In the genomic region with DNA sequence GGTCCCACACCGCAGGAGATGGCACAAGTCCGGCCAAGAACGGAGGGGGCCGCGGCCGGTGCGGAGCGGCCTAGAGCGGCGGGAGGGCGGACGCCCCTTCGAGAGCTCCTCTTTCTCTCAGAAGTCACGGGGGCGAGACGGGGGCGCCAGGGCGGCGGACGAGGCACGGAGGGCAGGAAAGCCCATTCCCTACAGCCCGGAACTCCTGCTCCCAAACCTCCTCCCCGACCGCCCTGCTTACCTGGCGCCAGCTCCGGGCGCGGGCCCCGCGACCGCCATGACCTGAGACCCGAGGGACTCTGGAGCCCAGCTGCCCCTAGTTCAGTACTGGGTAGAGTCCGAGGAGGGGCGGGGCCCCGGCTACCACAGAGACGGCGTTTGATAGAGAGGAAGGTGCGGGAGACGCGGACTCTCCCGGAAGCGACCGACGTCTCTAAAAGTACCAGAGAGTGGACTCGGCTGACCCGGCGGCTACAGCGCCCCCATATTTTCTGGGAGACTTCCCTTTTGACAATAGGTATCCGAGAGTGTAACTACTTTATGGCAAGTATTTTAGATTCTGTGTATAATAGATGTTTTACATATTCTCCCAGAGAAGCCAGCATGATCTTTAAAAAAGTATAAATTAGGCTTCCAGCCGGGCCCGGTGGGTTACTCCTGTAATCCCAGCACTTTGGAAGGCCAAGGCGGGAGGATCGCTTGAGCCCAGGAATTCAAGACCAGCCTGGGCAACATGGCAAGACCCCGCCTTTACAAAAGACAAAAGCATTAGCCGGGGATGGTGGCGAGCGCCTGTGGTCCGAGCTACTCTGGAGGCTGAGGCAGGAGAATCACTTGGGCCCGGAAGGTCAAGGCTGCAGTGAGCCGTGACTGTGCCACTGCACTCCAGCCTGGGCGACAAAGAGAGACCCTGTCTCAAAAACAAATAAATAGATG, we compare ENCODE assay signal across 8 cellular contexts. TPM values are rescaled to one million over a fixed set of nuclear protein-coding genes. Genes with fewer than 3 reads are reported as not detected.
A peak's percentile ranks its signal among the peaks of the same experiment; 100 is the strongest.
DNase-seq lines count a peak whose midpoint lies in the region; ATAC-seq and TF ChIP-seq lines count a peak whose summit lies in the region.

A gene (minus strand): TSS at position 301 of the 936 bp plus-strand sequence. CDS start 22 bp downstream, at position 279.

- H3K27me3 Mint-ChIP-seq in HFFc6 (ENCODE audit: insufficient read depth): peaks cover 4% of the 10 kb centered on the region; the same call in 1 of the 2 replicates

- intact Hi-C loops in testis (cut with DNase I; ENCODE audit: low total_unique reads): no loop called here

- H3F3A ChIP-seq in SK-N-SH (replicated peaks; ENCODE audit: insufficient read depth): peaks cover 6% of the 10 kb centered on the region

- peak within 1 kb of the TSS; percentile 75 for H3K27ac Mint-ChIP-seq in HFFc6

- H3K4me3 ChIP-seq in SK-N-SH (ENCODE audit: low read depth in 2 of 2, low read length in 1 of 2) (peak within 1 kb of the TSS; percentile 69 to 99), testis (peak within 1 kb of the TSS; percentile 83 to 86)

- H3K4me1 ChIP-seq in SK-N-SH (ENCODE audit: control insufficient read depth in 1 of 2, insufficient read depth in 2 of 2, low read depth in 1 of 2, low read length in 1 of 2) (no peaks in the 10 kb centered on the region; a peak in 1 of 4 replicates), testis (no peaks in the 10 kb centered on the region)

- TF ChIP-seq CTCF in GM10248 (IDR thresholded peaks at IDR 0.05; ENCODE audit: control extremely low read depth, extremely low read depth, low read depth, missing control alignments) (peak; percentile 57), HFFc6 (IDR thresholded peaks at IDR 0.05) (peak; percentile 74), SK-N-SH (IDR thresholded peaks at IDR 0.05) (peak; percentile 81), omental fat pad (IDR thresholded peaks at IDR 0.05) (no peak), testis (IDR thresholded peaks at IDR 0.05) (peak; percentile 6 to 52 (median 41))

- no peaks in the 10 kb centered on the region for H3K27me3 ChIP-seq in SK-N-SH (ENCODE audit: insufficient read depth)
- H3K27me3 ChIP-seq in testis: no peaks in the 10 kb centered on the region

- DNase-seq in GM10248 (ENCODE audit: extremely low spot score) (peak; percentile 93), HFFc6 (peak; percentile 91), NAMALWA (ENCODE audit: low spot score) (peak; percentile 89), SK-N-SH (peak; percentile 94), globus pallidus (ENCODE audit: low spot score) (peak; percentile 95), omental fat pad (ENCODE audit: low spot score) (peak; percentile 89), testis (peak; percentile 99)
- DNase-seq in activated naive CD4-positive, alpha-beta T cell treated with anti-CD3 and anti-CD28 coated beads, Interleukin-2, amount 50 U/mL, for 16 hours: peak; percentile 85

- H3K36me3 Mint-ChIP-seq in HFFc6 (ENCODE audit: low read depth): peaks cover 5% of the 10 kb centered on the region

- no peaks in the 10 kb centered on the region for H3K9me2 ChIP-seq in SK-N-SH

- peaks cover 23% of the 10 kb centered on the region for H3K4me1 Mint-ChIP-seq in HFFc6 (ENCODE audit: low read depth)

- CTCF ChIA-PET in GM10248 (lab: Yijun Ruan, JAX): interaction anchor here (0.6 to 4.1 kb wide), 10 partner anchors 10 to 549 kb away, joined by 3 to 26 read pairs (median 4); no protein-coding TSS in a partner anchor
- CTCF ChIA-PET in SK-N-SH (lab: Yijun Ruan, JAX): interaction anchor here (0.6 to 2.6 kb wide), 17 partner anchors 8 to 183 kb away, joined by 3 to 17 read pairs (median 4); no protein-coding TSS in a partner anchor

- H3K4me3 Mint-ChIP-seq in HFFc6: peak within 1 kb of the TSS; percentile 98

- H3K36me3 ChIP-seq in SK-N-SH (replicated peaks in 1 of 2; ENCODE audit: control insufficient read depth in 1 of 2, insufficient read depth in 2 of 2, low read length in 1 of 2) (peaks cover 10% of the 10 kb centered on the region in 2 experiments), testis (ENCODE audit: low read depth, missing control alignments) (no peaks in the 10 kb centered on the region)

- H3K4me2 ChIP-seq in SK-N-SH: peak within 1 kb of the TSS; percentile 94

- POLR2A ChIA-PET in GM10248 (lab: Yijun Ruan, JAX) (no interaction called here), SK-N-SH (lab: Yijun Ruan, JAX) (interaction anchor here (0.8 to 1.7 kb wide), 4 partner anchors 11 to 45 kb away, joined by 3 read pairs; no protein-coding TSS in a partner anchor)

- peaks cover 39% of the 10 kb centered on the region for H3K79me2 ChIP-seq in SK-N-SH (ENCODE audit: insufficient read depth)

- H2AFZ ChIP-seq in SK-N-SH (ENCODE audit: low read depth): peak within 1 kb of the TSS; percentile 99

- TF ChIP-seq EP300 in SK-N-SH (IDR thresholded peaks at IDR 0.05; ENCODE audit: borderline replicate concordance in 1 of 2, low read depth in 1 of 2, low read length in 1 of 2): 0 out of 4 replicates have a peak, but pooled peaks of 1 of the 2 experiments have one; percentile 9

- peak within 1 kb of the TSS; percentile 72 to 77 for H3K27ac ChIP-seq in SK-N-SH (ENCODE audit: low read depth in 2 of 2, low read length in 1 of 2)
- peak within 1 kb of the TSS; percentile 83 to 90 for H3K27ac ChIP-seq in testis

- no peaks in the 10 kb centered on the region for H3K9me3 Mint-ChIP-seq in HFFc6

- no peak for TF ChIP-seq RAD21 in SK-N-SH (IDR thresholded peaks at IDR 0.05; ENCODE audit: low read length)

- ATAC-seq in omental fat pad (ENCODE audit: low FRiP score): peak; percentile 97

- peak within 1 kb of the TSS; percentile 87 for H3K9ac ChIP-seq in SK-N-SH

- no peaks in the 10 kb centered on the region for H3K9me3 ChIP-seq in SK-N-SH
- H3K9me3 ChIP-seq in testis: no peaks in the 10 kb centered on the region

- 15% methylated on average over 43 of the region's 61 CpGs for WGBS in SK-N-SH (ENCODE audit: low lambda C conversion rate)
- WGBS in testis, 2 donors: 8 to 10% methylated on average over 35 to 54 of the region's 61 CpGs

- TF ChIP-seq POLR2A in testis (IDR thresholded peaks at IDR 0.05): no peak

- H4K20me1 ChIP-seq in SK-N-SH (ENCODE audit: insufficient read depth): no peaks in the 10 kb centered on the region

TF ChIP-seq in SK-N-SH, 30 proteins besides CTCF, POLR2A, EP300 and RAD21 (continues in another document):
- TF ChIP-seq JUND (IDR thresholded peaks at IDR 0.05): no peak
- TF ChIP-seq TEAD4 (IDR thresholded peaks at IDR 0.05; ENCODE audit: borderline replicate concordance, insufficient read depth): no peak
- no peak for TF ChIP-seq CHD2 (IDR thresholded peaks at IDR 0.05; ENCODE audit: low read length, partially characterized antibody)
- peak; percentile 69 for TF ChIP-seq YY1 (IDR thresholded peaks at IDR 0.05; ENCODE audit: low read depth)
- TF ChIP-seq TAF1 (IDR thresholded peaks at IDR 0.05; ENCODE audit: borderline replicate concordance, low read depth, low read length): peak; percentile 91
- TF ChIP-seq, protein P1, sequence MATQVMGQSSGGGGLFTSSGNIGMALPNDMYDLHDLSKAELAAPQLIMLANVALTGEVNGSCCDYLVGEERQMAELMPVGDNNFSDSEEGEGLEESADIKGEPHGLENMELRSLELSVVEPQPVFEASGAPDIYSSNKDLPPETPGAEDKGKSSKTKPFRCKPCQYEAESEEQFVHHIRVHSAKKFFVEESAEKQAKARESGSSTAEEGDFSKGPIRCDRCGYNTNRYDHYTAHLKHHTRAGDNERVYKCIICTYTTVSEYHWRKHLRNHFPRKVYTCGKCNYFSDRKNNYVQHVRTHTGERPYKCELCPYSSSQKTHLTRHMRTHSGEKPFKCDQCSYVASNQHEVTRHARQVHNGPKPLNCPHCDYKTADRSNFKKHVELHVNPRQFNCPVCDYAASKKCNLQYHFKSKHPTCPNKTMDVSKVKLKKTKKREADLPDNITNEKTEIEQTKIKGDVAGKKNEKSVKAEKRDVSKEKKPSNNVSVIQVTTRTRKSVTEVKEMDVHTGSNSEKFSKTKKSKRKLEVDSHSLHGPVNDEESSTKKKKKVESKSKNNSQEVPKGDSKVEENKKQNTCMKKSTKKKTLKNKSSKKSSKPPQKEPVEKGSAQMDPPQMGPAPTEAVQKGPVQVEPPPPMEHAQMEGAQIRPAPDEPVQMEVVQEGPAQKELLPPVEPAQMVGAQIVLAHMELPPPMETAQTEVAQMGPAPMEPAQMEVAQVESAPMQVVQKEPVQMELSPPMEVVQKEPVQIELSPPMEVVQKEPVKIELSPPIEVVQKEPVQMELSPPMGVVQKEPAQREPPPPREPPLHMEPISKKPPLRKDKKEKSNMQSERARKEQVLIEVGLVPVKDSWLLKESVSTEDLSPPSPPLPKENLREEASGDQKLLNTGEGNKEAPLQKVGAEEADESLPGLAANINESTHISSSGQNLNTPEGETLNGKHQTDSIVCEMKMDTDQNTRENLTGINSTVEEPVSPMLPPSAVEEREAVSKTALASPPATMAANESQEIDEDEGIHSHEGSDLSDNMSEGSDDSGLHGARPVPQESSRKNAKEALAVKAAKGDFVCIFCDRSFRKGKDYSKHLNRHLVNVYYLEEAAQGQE (IDR thresholded peaks at IDR 0.05; ENCODE audit: low read depth, low read length): no peak
- TF ChIP-seq EZH2phosphoT487 (IDR thresholded peaks at IDR 0.05; ENCODE audit: borderline replicate concordance, low read depth): no peak
- TF ChIP-seq, protein P2, sequence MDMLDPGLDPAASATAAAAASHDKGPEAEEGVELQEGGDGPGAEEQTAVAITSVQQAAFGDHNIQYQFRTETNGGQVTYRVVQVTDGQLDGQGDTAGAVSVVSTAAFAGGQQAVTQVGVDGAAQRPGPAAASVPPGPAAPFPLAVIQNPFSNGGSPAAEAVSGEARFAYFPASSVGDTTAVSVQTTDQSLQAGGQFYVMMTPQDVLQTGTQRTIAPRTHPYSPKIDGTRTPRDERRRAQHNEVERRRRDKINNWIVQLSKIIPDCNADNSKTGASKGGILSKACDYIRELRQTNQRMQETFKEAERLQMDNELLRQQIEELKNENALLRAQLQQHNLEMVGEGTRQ (IDR thresholded peaks at IDR 0.05; ENCODE audit: borderline replicate concordance, low read depth, low read length): no peak
- TF ChIP-seq SMC3 (IDR thresholded peaks at IDR 0.05; ENCODE audit: low read depth, low read length): no peak
- TF ChIP-seq RXRA (IDR thresholded peaks at IDR 0.05; ENCODE audit: borderline replicate concordance, low read depth): no peak

RNA-seq across cellular contexts. Expression of the gene that starts here (rescaled TPM):
- total RNA-seq in HFFc6 (2021; fragmentation: NEBNext Ultra II Directional; extraction: Animal tissue kit (Norgen Biotek cat#: 25700)): 10 to 100 TPM; 13.4 to 18.5 (median 15.7) TPM
- 25.5 and 37.0 TPM in 2 replicates for polyA plus RNA-seq in SK-N-SH (2012; rRNA removed)
- 16.2 and 18.6 TPM in 2 replicates for polyA plus RNA-seq in SK-N-SH (2012; cell fraction: cytosol; rRNA removed)
- 210 and 245 TPM in 2 replicates for polyA plus RNA-seq in SK-N-SH (2012; cell fraction: nucleus; rRNA removed)
- 10 to 100 TPM; 28.2 to 62.1 (median 48.3) TPM for total RNA-seq in omental fat pad
- 10 to 100 TPM; 86.7 to 89.4 TPM for total RNA-seq in testis
- 53.8 TPM for polyA plus RNA-seq in testis (ENCODE audit: insufficient read depth, low read depth, low replicate concordance)

Comparison
In these comparisons a context has a peak if more than half of its experiments do, and no peak if none do; other contexts are left out.
1. Peak in every context shown above with its lines: DNase-seq, ATAC-seq, H3K4me3 ChIP-seq and H3K27ac ChIP-seq.
2. CTCF ChIP-seq: peak in GM10248 (single experiment), HFFc6 (single experiment), SK-N-SH (single experiment) and testis (3 of 3); none in omental fat pad (0 of 3).